ENCODE assay signal across 1 cellular context in genomic region chr7:108080094-108080656, GRCh38.
TF ChIP-seq lines count a peak whose summit lies in the region.

No MANE protein-coding gene starts in this region.

TF ChIP-seq in K562, 482 proteins besides CTCF, POLR2A, EP300 and RAD21 (continued from another document and continues in another):
- TF ChIP-seq TSHZ1 (CRISPR knock-in tag; IDR thresholded peaks at IDR 0.05) (no peak), PHB2 (IDR thresholded peaks at IDR 0.05; ENCODE audit: low read depth) (peak; percentile 64; the same call in 1 of the 2 replicates), WHSC1 (IDR thresholded peaks at IDR 0.05; ENCODE audit: low read length) (no peak), NCOA1 (IDR thresholded peaks at IDR 0.05; ENCODE audit: low read depth) (peak; percentile 79), GTF2F1 (IDR thresholded peaks at IDR 0.05; ENCODE audit: low read depth, low read length) (no peak), SRSF7 (optimal IDR thresholded peaks at IDR 0.05; ENCODE audit: low read depth, low read length) (no peak), EZH2 (IDR thresholded peaks at IDR 0.05; ENCODE audit: borderline replicate concordance, low read depth, low read length) (no peak), KAT7 (CRISPR knock-in tag; IDR thresholded peaks at IDR 0.05; ENCODE audit: borderline replicate concordance) (peak; percentile 66; the same call in 1 of the 2 replicates), SMAD4 (CRISPR knock-in tag; conservative IDR thresholded peaks at IDR 0.05) (no peak; the same call in 1 of the 2 replicates), SMAD1 (IDR thresholded peaks at IDR 0.05; ENCODE audit: low read depth, low read length, partially characterized antibody) (no peak), RFX5 (IDR thresholded peaks at IDR 0.05; ENCODE audit: low read depth, low read length) (no peak), ZBTB1 (CRISPR knock-in tag; IDR thresholded peaks at IDR 0.05; ENCODE audit: borderline replicate concordance, low read depth) (no peak), ZNF75A (CRISPR knock-in tag; IDR thresholded peaks at IDR 0.05) (no peak), L3MBTL2 (IDR thresholded peaks at IDR 0.05) (no peak), SMC3 (conservative IDR thresholded peaks at IDR 0.05; ENCODE audit: insufficient read depth, low read depth, low read length) (no peak), ZNF146 (CRISPR knock-in tag; IDR thresholded peaks at IDR 0.05; ENCODE audit: unreplicated experiment) (no peak), ZNF23 (CRISPR knock-in tag; IDR thresholded peaks at IDR 0.05) (no peak), HDGF (IDR thresholded peaks at IDR 0.05) (peak; percentile 73; the same call in 1 of the 2 replicates), TBL1XR1 (IDR thresholded peaks at IDR 0.05; ENCODE audit: low read length in 2 of 2) (peak in 1 of 2 experiments; percentile 66; a peak in 1 of 4 replicates), STAG1 (CRISPR knock-in tag; IDR thresholded peaks at IDR 0.05; ENCODE audit: borderline replicate concordance) (no peak), NR2C2 (CRISPR knock-in tag; IDR thresholded peaks at IDR 0.05) (no peak), NR2C2 (tag; IDR thresholded peaks at IDR 0.05) (no peak), ETV1 (tag; conservative IDR thresholded peaks at IDR 0.05; ENCODE audit: low read depth) (peak; percentile 45; the same call in 1 of the 2 replicates), GATAD2B (IDR thresholded peaks at IDR 0.05; ENCODE audit: borderline replicate concordance) (no peak), BACH1 (tag; IDR thresholded peaks at IDR 0.05) (no peak), EGR1 (conservative IDR thresholded peaks at IDR 0.05) (peak; percentile 34; the same call in 1 of the 2 replicates), SP1 (CRISPR knock-in tag; IDR thresholded peaks at IDR 0.05) (peak; percentile 50), LARP7 (IDR thresholded peaks at IDR 0.05) (0 out of 2 replicates have a peak, but pooled peaks have one; percentile 73), CBFA2T2 (conservative IDR thresholded peaks at IDR 0.05) (peak; percentile 86), MCM2 (IDR thresholded peaks at IDR 0.05; ENCODE audit: low read depth) (no peak), SAFB2 (IDR thresholded peaks at IDR 0.05; ENCODE audit: borderline replicate concordance, low read depth, low read length, severe bottlenecking) (no peak), ARNT (IDR thresholded peaks at IDR 0.05) (peak; percentile 62 to 75; a peak in 3 of 4 replicates), ZNF785 (CRISPR knock-in tag; IDR thresholded peaks at IDR 0.05) (no peak), NCOR1 (IDR thresholded peaks at IDR 0.05) (peak; percentile 90), ZKSCAN3 (CRISPR knock-in tag; IDR thresholded peaks at IDR 0.05) (no peak), ELF2 (CRISPR knock-in tag; IDR thresholded peaks at IDR 0.05) (no peak), ZNF592 (IDR thresholded peaks at IDR 0.05) (0 out of 2 replicates have a peak, but pooled peaks have one; percentile 12), SMARCA4 (IDR thresholded peaks at IDR 0.05) (peak; percentile 97), ZNF766 (CRISPR knock-in tag; conservative IDR thresholded peaks at IDR 0.05) (no peak), RBBP5 (IDR thresholded peaks at IDR 0.05; ENCODE audit: borderline replicate concordance, insufficient read depth, low read length, poor library complexity, severe bottlenecking) (peak; percentile 21), MIER1 (IDR thresholded peaks at IDR 0.05; ENCODE audit: low read depth) (0 out of 2 replicates have a peak, but pooled peaks have one; percentile 44), TAF1 (IDR thresholded peaks at IDR 0.05; ENCODE audit: control insufficient read depth, extremely low read depth, insufficient read depth, low read length, severe bottlenecking) (no peak), FIP1L1 (IDR thresholded peaks at IDR 0.05; ENCODE audit: low read depth, low read length, poor library complexity, severe bottlenecking) (no peak), EHMT2 (IDR thresholded peaks at IDR 0.05) (peak; percentile 76), SIN3A (IDR thresholded peaks at IDR 0.05; ENCODE audit: borderline replicate concordance in 2 of 2, control insufficient read depth in 1 of 2, low read depth in 2 of 2, low read length in 2 of 2) (no peak), SMARCC2 (IDR thresholded peaks at IDR 0.05; ENCODE audit: low read depth) (peak; percentile 83), KLF16 (IDR thresholded peaks at IDR 0.05) (peak; percentile 74; the same call in 1 of the 2 replicates), ARID1B (IDR thresholded peaks at IDR 0.05) (peak; percentile 99), ZNF707 (CRISPR knock-in tag; conservative IDR thresholded peaks at IDR 0.05) (no peak), SRF (CRISPR knock-in tag; IDR thresholded peaks at IDR 0.05) (no peak), TAF7 (tag; IDR thresholded peaks at IDR 0.05) (no peak), ZNF143 (CRISPR knock-in tag; IDR thresholded peaks at IDR 0.05) (no peak), U2AF1 (optimal IDR thresholded peaks at IDR 0.05; ENCODE audit: low read depth, low read length) (no peak), TAL1 (IDR thresholded peaks at IDR 0.05) (peak; percentile 93), BRD9 (IDR thresholded peaks at IDR 0.05; ENCODE audit: low read depth, partially characterized antibody) (peak; percentile 65), ZNF175 (CRISPR knock-in tag; IDR thresholded peaks at IDR 0.05; ENCODE audit: low read depth) (no peak), ZNF584 (CRISPR knock-in tag; IDR thresholded peaks at IDR 0.05; ENCODE audit: low read depth) (peak; percentile 38; the same call in 1 of the 2 replicates), ELK1 (CRISPR knock-in tag; IDR thresholded peaks at IDR 0.05) (no peak), MYBL2 (IDR thresholded peaks at IDR 0.05; ENCODE audit: low read depth) (no peak), MYBL2 (CRISPR knock-in tag; IDR thresholded peaks at IDR 0.05; ENCODE audit: borderline replicate concordance) (no peak), DDX20 (tag; IDR thresholded peaks at IDR 0.05; ENCODE audit: low read depth) (no peak)
- TF ChIP-seq, protein P1, sequence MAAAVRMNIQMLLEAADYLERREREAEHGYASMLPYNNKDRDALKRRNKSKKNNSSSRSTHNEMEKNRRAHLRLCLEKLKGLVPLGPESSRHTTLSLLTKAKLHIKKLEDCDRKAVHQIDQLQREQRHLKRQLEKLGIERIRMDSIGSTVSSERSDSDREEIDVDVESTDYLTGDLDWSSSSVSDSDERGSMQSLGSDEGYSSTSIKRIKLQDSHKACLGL (CRISPR knock-in tag; IDR thresholded peaks at IDR 0.05; ENCODE audit: borderline replicate concordance, poor library complexity, severe bottlenecking), result no peak
- TF ChIP-seq, protein P2, sequence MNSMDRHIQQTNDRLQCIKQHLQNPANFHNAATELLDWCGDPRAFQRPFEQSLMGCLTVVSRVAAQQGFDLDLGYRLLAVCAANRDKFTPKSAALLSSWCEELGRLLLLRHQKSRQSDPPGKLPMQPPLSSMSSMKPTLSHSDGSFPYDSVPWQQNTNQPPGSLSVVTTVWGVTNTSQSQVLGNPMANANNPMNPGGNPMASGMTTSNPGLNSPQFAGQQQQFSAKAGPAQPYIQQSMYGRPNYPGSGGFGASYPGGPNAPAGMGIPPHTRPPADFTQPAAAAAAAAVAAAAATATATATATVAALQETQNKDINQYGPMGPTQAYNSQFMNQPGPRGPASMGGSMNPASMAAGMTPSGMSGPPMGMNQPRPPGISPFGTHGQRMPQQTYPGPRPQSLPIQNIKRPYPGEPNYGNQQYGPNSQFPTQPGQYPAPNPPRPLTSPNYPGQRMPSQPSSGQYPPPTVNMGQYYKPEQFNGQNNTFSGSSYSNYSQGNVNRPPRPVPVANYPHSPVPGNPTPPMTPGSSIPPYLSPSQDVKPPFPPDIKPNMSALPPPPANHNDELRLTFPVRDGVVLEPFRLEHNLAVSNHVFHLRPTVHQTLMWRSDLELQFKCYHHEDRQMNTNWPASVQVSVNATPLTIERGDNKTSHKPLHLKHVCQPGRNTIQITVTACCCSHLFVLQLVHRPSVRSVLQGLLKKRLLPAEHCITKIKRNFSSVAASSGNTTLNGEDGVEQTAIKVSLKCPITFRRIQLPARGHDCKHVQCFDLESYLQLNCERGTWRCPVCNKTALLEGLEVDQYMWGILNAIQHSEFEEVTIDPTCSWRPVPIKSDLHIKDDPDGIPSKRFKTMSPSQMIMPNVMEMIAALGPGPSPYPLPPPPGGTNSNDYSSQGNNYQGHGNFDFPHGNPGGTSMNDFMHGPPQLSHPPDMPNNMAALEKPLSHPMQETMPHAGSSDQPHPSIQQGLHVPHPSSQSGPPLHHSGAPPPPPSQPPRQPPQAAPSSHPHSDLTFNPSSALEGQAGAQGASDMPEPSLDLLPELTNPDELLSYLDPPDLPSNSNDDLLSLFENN (IDR thresholded peaks at IDR 0.05; ENCODE audit: low read depth in 2 of 2, low read length in 2 of 2), result peak in 1 of 2 experiments; percentile 82; a peak in 1 of 4 replicates
- TF ChIP-seq, protein P3, sequence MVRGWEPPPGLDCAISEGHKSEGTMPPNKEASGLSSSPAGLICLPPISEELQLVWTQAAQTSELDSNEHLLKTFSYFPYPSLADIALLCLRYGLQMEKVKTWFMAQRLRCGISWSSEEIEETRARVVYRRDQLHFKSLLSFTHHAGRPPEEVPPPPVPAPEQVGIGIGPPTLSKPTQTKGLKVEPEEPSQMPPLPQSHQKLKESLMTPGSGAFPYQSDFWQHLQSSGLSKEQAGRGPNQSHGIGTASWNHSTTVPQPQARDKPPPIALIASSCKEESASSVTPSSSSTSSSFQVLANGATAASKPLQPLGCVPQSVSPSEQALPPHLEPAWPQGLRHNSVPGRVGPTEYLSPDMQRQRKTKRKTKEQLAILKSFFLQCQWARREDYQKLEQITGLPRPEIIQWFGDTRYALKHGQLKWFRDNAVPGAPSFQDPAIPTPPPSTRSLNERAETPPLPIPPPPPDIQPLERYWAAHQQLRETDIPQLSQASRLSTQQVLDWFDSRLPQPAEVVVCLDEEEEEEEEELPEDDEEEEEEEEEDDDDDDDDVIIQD (CRISPR knock-in tag; IDR thresholded peaks at IDR 0.05), result no peak
